In genomic region chr5:98095072-98095471, GRCh38 we compare ENCODE assay signal across 15 cellular contexts.
"Had no signal": no experiment of that assay in that cellular context is flagged by ENCODE, and none has a peak within 500 bp of the region (broad histone marks: within the 10 kb centered on the region; RNA-seq: fewer than 3 reads in every experiment).

No MANE protein-coding gene starts in this region.

- H3K4me3 ChIP-seq: colonic mucosa, heart left ventricle, left ventricle myocardium inferior, pancreas, upper lobe of left lung had no signal

- FAIRE-seq: frontal cortex, keratinocyte, pancreas had no signal

- H3K36me3 ChIP-seq: colonic mucosa, heart left ventricle, left ventricle myocardium inferior, pancreas, upper lobe of left lung had no signal

- H3K9me3 Mint-ChIP-seq: activated naive CD4-positive, alpha-beta T cell treated with anti-CD3 and anti-CD28 coated beads for 36 hours; activated T-helper 1 cell treated with anti-CD3 and anti-CD28 coated beads, Interleukin-12 subunit alpha, Interleukin-12 subunit beta, Interleukin-2, Interleukin-4 antibody, amounts not matched to agents 30 ng/mL and 10 ng/mL and 1 ng/mL, durations not matched to agents 14 hours and 24 hours and 36 hours; stimulated activated naive CD8-positive, alpha-beta T cell treated with anti-CD3 and anti-CD28 coated beads, Interleukin-15, Interleukin-2, amounts not matched to agents 100 ng/mL and 50 ng/mL, for 24 hours had no signal

- H3K9me3 ChIP-seq: colonic mucosa, left ventricle myocardium inferior, pancreas, upper lobe of left lung had no signal

- H3K27me3 Mint-ChIP-seq: stimulated activated naive CD8-positive, alpha-beta T cell treated with anti-CD3 and anti-CD28 coated beads, Interleukin-15, Interleukin-2, amounts not matched to agents 100 ng/mL and 50 ng/mL, for 24 hours had no signal

- H3K4me3 Mint-ChIP-seq: activated naive CD4-positive, alpha-beta T cell treated with anti-CD3 and anti-CD28 coated beads for 36 hours; activated T-helper 1 cell treated with anti-CD3 and anti-CD28 coated beads, Interleukin-12 subunit alpha, Interleukin-12 subunit beta, Interleukin-2, Interleukin-4 antibody, amounts not matched to agents 30 ng/mL and 10 ng/mL and 1 ng/mL, durations not matched to agents 14 hours and 24 hours and 36 hours; stimulated activated naive CD8-positive, alpha-beta T cell treated with anti-CD3 and anti-CD28 coated beads, Interleukin-15, Interleukin-2, amounts not matched to agents 100 ng/mL and 50 ng/mL, for 24 hours had no signal

- H3K27ac Mint-ChIP-seq: activated naive CD4-positive, alpha-beta T cell treated with anti-CD3 and anti-CD28 coated beads for 36 hours; activated T-helper 1 cell treated with anti-CD3 and anti-CD28 coated beads, Interleukin-12 subunit alpha, Interleukin-12 subunit beta, Interleukin-2, Interleukin-4 antibody, amounts not matched to agents 30 ng/mL and 10 ng/mL and 1 ng/mL, durations not matched to agents 14 hours and 24 hours and 36 hours; stimulated activated naive CD8-positive, alpha-beta T cell treated with anti-CD3 and anti-CD28 coated beads, Interleukin-15, Interleukin-2, amounts not matched to agents 100 ng/mL and 50 ng/mL, for 24 hours had no signal

- DNase-seq: activated CD4-positive, alpha-beta T cell treated with anti-CD3 and anti-CD28 coated beads for 48 hours; activated naive CD4-positive, alpha-beta T cell treated with anti-CD3 and anti-CD28 coated beads for 36 hours; colonic mucosa; effector CD4-positive, alpha-beta T cell; heart left ventricle; left ventricle myocardium inferior; mesenchymal stem cell; pancreas; stimulated activated CD4-positive, alpha-beta T cell treated with anti-CD3 and anti-CD28 coated beads, Interleukin-4, amount 100 ng/mL, for 1 hour; stimulated activated CD8-positive, alpha-beta memory T cell treated with anti-CD3 and anti-CD28 coated beads, Interleukin-4, amount 100 ng/mL, for 48 hours; upper lobe of left lung had no signal

- ATAC-seq: heart left ventricle, pancreas had no signal

- H3K4me1 ChIP-seq: colonic mucosa, heart left ventricle, left ventricle myocardium inferior, pancreas, upper lobe of left lung had no signal

- H3K27ac ChIP-seq: colonic mucosa, heart left ventricle, left ventricle myocardium inferior, pancreas, upper lobe of left lung had no signal

- H3K27me3 ChIP-seq: colonic mucosa, heart left ventricle, pancreas, upper lobe of left lung had no signal
